ENCODE assay signal across 13 cellular contexts in genomic region chr6:7647504-7647903, GRCh38. TPM values are rescaled to one million over a fixed set of nuclear protein-coding genes. Genes with fewer than 3 reads are reported as not detected.
DNase-seq lines count a peak whose midpoint lies in the region; ATAC-seq and TF ChIP-seq lines count a peak whose summit lies in the region.
"Had no signal": no experiment of that assay in that cellular context is flagged by ENCODE, and none has a peak within 500 bp of the region (broad histone marks: within the 10 kb centered on the region; RNA-seq: fewer than 3 reads in every experiment).

No MANE protein-coding gene starts in this region.

- H3F3A ChIP-seq in PC-9 (ENCODE audit: insufficient read depth, low read depth) = peaks cover 15% of the 10 kb centered on the region; the same call in 1 of the 2 replicates

- peak overlapping the region; percentile 41 for H3K27ac ChIP-seq in foreskin keratinocyte
- no peak overlapping the region for H3K27ac ChIP-seq in PC-9
- H3K27ac ChIP-seq in heart left ventricle = no peak overlapping the region
- H3K27ac ChIP-seq: A549, SJSA1, vagina had no signal

- H4K20me1 ChIP-seq in PC-9 (ENCODE audit: insufficient read depth) = no peaks in the 10 kb centered on the region

- intact Hi-C loops in activated CD4-positive, alpha-beta T cell treated with anti-CD3 and anti-CD28 coated beads for 36 hours (cut with DNase I, micrococcal nuclease) = no loop called here
- intact Hi-C loops in PC-9 (cut with micrococcal nuclease; ENCODE audit: unreplicated experiment) (no loop called here), heart left ventricle (cut with DNase I) (no loop called here)

- no peaks in the 10 kb centered on the region for H3K79me2 ChIP-seq in PC-9 (ENCODE audit: low read depth)

- H3K4me2 ChIP-seq in PC-9 = no peak overlapping the region
- H3K4me2 ChIP-seq: A549 had no signal

- H3K36me3 ChIP-seq in PC-9 (ENCODE audit: low read depth) = no peaks in the 10 kb centered on the region
- H3K36me3 ChIP-seq in heart left ventricle = no peaks in the 10 kb centered on the region
- H3K36me3 ChIP-seq: SJSA1, vagina had no signal

- H3K27me3 ChIP-seq in foreskin keratinocyte = no peaks in the 10 kb centered on the region
- H3K27me3 ChIP-seq in PC-9 (ENCODE audit: insufficient read depth, low read depth) = no peaks in the 10 kb centered on the region
- H3K27me3 ChIP-seq in heart left ventricle = no peaks in the 10 kb centered on the region
- H3K27me3 ChIP-seq: SJSA1 had no signal

- H3K4me3 ChIP-seq in PC-9 = no peak overlapping the region
- no peak overlapping the region for H3K4me3 ChIP-seq in heart left ventricle
- H3K4me3 ChIP-seq: A549, K562, SJSA1, vagina had no signal

- BruUV-seq in PC-9 (replicated peaks; lab: Mats Ljungman, UMichigan) = no TSS peak

- TF ChIP-seq CTCF in GM20000 (IDR thresholded peaks at IDR 0.05; ENCODE audit: extremely low read depth, missing control alignments) (no peak), foreskin keratinocyte (conservative IDR thresholded peaks at IDR 0.05) (no peak), PC-9 (conservative IDR thresholded peaks at IDR 0.05) (no peak), heart left ventricle (IDR thresholded peaks at IDR 0.05) (no peak)

- CTCF ChIA-PET in activated CD4-positive, alpha-beta T cell treated with anti-CD3 and anti-CD28 coated beads for 36 hours (lab: Charles Lee) = no interaction called here
- CTCF ChIA-PET in PC-9 (lab: Charles Lee) = no interaction called here

- H3K4me3 Mint-ChIP-seq in activated CD4-positive, alpha-beta T cell treated with anti-CD3 and anti-CD28 coated beads for 36 hours = no peak overlapping the region
- H3K4me3 Mint-ChIP-seq: brain had no signal

- peaks cover 11% of the 10 kb centered on the region for H3K4me1 Mint-ChIP-seq in activated CD4-positive, alpha-beta T cell treated with anti-CD3 and anti-CD28 coated beads for 36 hours
- H3K4me1 Mint-ChIP-seq: brain had no signal

- no peak for TF ChIP-seq POLR2A in heart left ventricle (IDR thresholded peaks at IDR 0.05)

- peak; percentile 7 for DNase-seq in activated CD4-positive, alpha-beta T cell treated with anti-CD3 and anti-CD28 coated beads for 36 hours
- DNase-seq in activated CD4-positive, alpha-beta T cell treated with anti-CD3 and anti-CD28 coated beads, Interleukin-2, amount 50 U/mL, for 48 hours = no peak
- DNase-seq in GM20000 (ENCODE audit: low spot score) = peak; percentile 36
- DNase-seq in foreskin keratinocyte = no peak
- DNase-seq in PC-9 = no peak
- no peak for DNase-seq in heart left ventricle
- DNase-seq in ureter (ENCODE audit: low spot score) = no peak

- H2AFZ ChIP-seq in PC-9 = no peak overlapping the region

- peak; percentile 89 for ATAC-seq in activated CD4-positive, alpha-beta T cell treated with anti-CD3 and anti-CD28 coated beads for 36 hours
- ATAC-seq in HG03469 (IDR thresholded peaks at IDR 0.05; ENCODE audit: unreplicated experiment) = peak; percentile 68
- no peak for ATAC-seq in foreskin keratinocyte
- ATAC-seq in heart left ventricle = no peak
- ATAC-seq: A549, K562 had no signal

- POLR2A ChIA-PET in activated CD4-positive, alpha-beta T cell treated with anti-CD3 and anti-CD28 coated beads for 36 hours (lab: Charles Lee) = no interaction called here
- POLR2A ChIA-PET in PC-9 (lab: Charles Lee; ENCODE audit: unreplicated experiment) = no interaction called here

- H3K9me3 ChIP-seq in PC-9 (ENCODE audit: insufficient read depth, low read depth) = no peaks in the 10 kb centered on the region
- no peaks in the 10 kb centered on the region for H3K9me3 ChIP-seq in heart left ventricle
- H3K9me3 ChIP-seq: A549, SJSA1, vagina had no signal

- 76 to 88% (median 79%) methylated on average over 1 of the region's 1 CpG for WGBS in heart left ventricle, 4 donors

- H3K27ac Mint-ChIP-seq in activated CD4-positive, alpha-beta T cell treated with anti-CD3 and anti-CD28 coated beads for 36 hours = peak overlapping the region; percentile 1
- H3K27ac Mint-ChIP-seq: brain had no signal

- H3K4me1 ChIP-seq in foreskin keratinocyte (peaks cover 19% of the 10 kb centered on the region), PC-9 (replicated peaks; ENCODE audit: insufficient read depth) (peaks cover 17% of the 10 kb centered on the region), heart left ventricle (no peaks in the 10 kb centered on the region)
- H3K4me1 ChIP-seq: vagina had no signal

- no peaks in the 10 kb centered on the region for H3K27me3 Mint-ChIP-seq in activated CD4-positive, alpha-beta T cell treated with anti-CD3 and anti-CD28 coated beads for 36 hours

- H3K9me3 Mint-ChIP-seq in activated CD4-positive, alpha-beta T cell treated with anti-CD3 and anti-CD28 coated beads for 36 hours (ENCODE audit: low read depth) = no peaks in the 10 kb centered on the region
- H3K9me3 Mint-ChIP-seq: brain had no signal

- no peaks in the 10 kb centered on the region for H3K9me2 ChIP-seq in PC-9 (ENCODE audit: insufficient read depth)

- H3K36me3 Mint-ChIP-seq in activated CD4-positive, alpha-beta T cell treated with anti-CD3 and anti-CD28 coated beads for 36 hours (ENCODE audit: low read depth) = no peaks in the 10 kb centered on the region
- H3K36me3 Mint-ChIP-seq: brain had no signal

RNA-seq across cellular contexts. Expression of gene SNRNP48, which starts 57.5 kb away (rescaled TPM):
- 10 to 100 TPM; 19.4 to 20.9 TPM for total RNA-seq in activated CD4-positive, alpha-beta T cell treated with anti-CD3 and anti-CD28 coated beads for 36 hours
- total RNA-seq in foreskin keratinocyte (12.0 and 12.2 TPM in 2 replicates), PC-9 (2021) (18.6 and 21.7 TPM in 2 replicates), heart left ventricle (10 to 100 TPM in 7 of 9 donors, 1 to 10 TPM in 2; 8.2 to 25.8 (median 13.3) TPM), ureter (12.2 TPM)
- polyA plus RNA-seq in foreskin keratinocyte (4.0 and 5.1 TPM in 2 replicates), heart left ventricle (10 to 100 TPM in 1 of 2 donors, 1 to 10 TPM in 1; 9.0 to 20.4 TPM)

Comparison
In these comparisons a context has a peak if more than half of its experiments do, and no peak if none do; other contexts are left out.
1. DNase-seq: peak in activated CD4-positive, alpha-beta T cell treated with anti-CD3 and anti-CD28 coated beads for 36 hours (single experiment) and GM20000 (single experiment); none in activated CD4-positive, alpha-beta T cell treated with anti-CD3 and anti-CD28 coated beads, Interleukin-2, amount 50 U/mL, for 48 hours (0 of 2), foreskin keratinocyte (0 of 2), PC-9 (0 of 2), heart left ventricle (0 of 5) and ureter (single experiment).
2. ATAC-seq: peak in activated CD4-positive, alpha-beta T cell treated with anti-CD3 and anti-CD28 coated beads for 36 hours (single experiment) and HG03469 (single experiment); none in foreskin keratinocyte (single experiment) and heart left ventricle (0 of 4).